ENCODE assay signal across 8 cellular contexts in genomic region chr16:89921131-89921698, GRCh38. TPM values are rescaled to one million over a fixed set of nuclear protein-coding genes. Genes with fewer than 3 reads are reported as not detected.
A peak's percentile ranks its signal among the peaks of the same experiment; 100 is the strongest.
DNase-seq lines count a peak whose midpoint lies in the region; ATAC-seq and TF ChIP-seq lines count a peak whose summit lies in the region.

No MANE protein-coding gene starts in this region.

- TF ChIP-seq CTCF in OCI-LY1 (IDR thresholded peaks at IDR 0.05; ENCODE audit: low read length) = no peak
- TF ChIP-seq CTCF in progenitor cell of endocrine pancreas (IDR thresholded peaks at IDR 0.05; ENCODE audit: unreplicated experiment) = no peak
- no peak for TF ChIP-seq CTCF in GM10248 (IDR thresholded peaks at IDR 0.05; ENCODE audit: control extremely low read depth, extremely low read depth, low read depth, missing control alignments)

- peak overlapping the region; percentile 88 for H3K4me3 Mint-ChIP-seq in progenitor cell of endocrine pancreas (ENCODE audit: low read depth)

- H3K27me3 Mint-ChIP-seq in progenitor cell of endocrine pancreas = peaks cover 16% of the 10 kb centered on the region

- H3K4me1 ChIP-seq in OCI-LY1 (ENCODE audit: insufficient read depth, low read length, severe bottlenecking) = peaks cover 55% of the 10 kb centered on the region

- H4K20me1 ChIP-seq in OCI-LY1 (ENCODE audit: insufficient read depth, low read length) = no peaks in the 10 kb centered on the region

- no peaks in the 10 kb centered on the region for H3K27me3 ChIP-seq in OCI-LY1 (ENCODE audit: insufficient read depth, low read length)

- no peaks in the 10 kb centered on the region for H3K36me3 Mint-ChIP-seq in progenitor cell of endocrine pancreas (ENCODE audit: insufficient read depth)

- H3K79me2 ChIP-seq in OCI-LY1 (ENCODE audit: insufficient read depth, low read length) = no peaks in the 10 kb centered on the region

- H3K36me3 ChIP-seq in OCI-LY1 (ENCODE audit: insufficient read depth, low read length) = no peaks in the 10 kb centered on the region

- CTCF ChIA-PET in GM10248 (lab: Yijun Ruan, JAX) = interaction anchor here (1.2 to 2.7 kb wide), 2 partner anchors 11 to 21 kb away, joined by 3 to 15 read pairs; no protein-coding TSS in a partner anchor

- H3K4me2 ChIP-seq in OCI-LY1 (ENCODE audit: low read length) = peak overlapping the region; percentile 62; the same call in 1 of the 2 replicates

- peaks cover 11% of the 10 kb centered on the region for H3K4me1 Mint-ChIP-seq in progenitor cell of endocrine pancreas (ENCODE audit: low read depth)

- H3K9me3 Mint-ChIP-seq in progenitor cell of endocrine pancreas (ENCODE audit: low read depth) = no peaks in the 10 kb centered on the region

- H3K9me2 ChIP-seq in OCI-LY1 (ENCODE audit: low read depth, low read length) = no peaks in the 10 kb centered on the region

- no peak overlapping the region for H2AFZ ChIP-seq in OCI-LY1 (ENCODE audit: low read length)

- H3K9me3 ChIP-seq in OCI-LY1 (ENCODE audit: low read length) = no peaks in the 10 kb centered on the region

- ATAC-seq in HG03520 (IDR thresholded peaks at IDR 0.05; ENCODE audit: unreplicated experiment) = no peak

- H3K27ac Mint-ChIP-seq in progenitor cell of endocrine pancreas = no peak overlapping the region

- H3K27ac ChIP-seq in OCI-LY1 (ENCODE audit: low read depth, low read length, poor library complexity, severe bottlenecking) (no peak overlapping the region), epithelial cell of prostate (peak overlapping the region; percentile 88)

- POLR2A ChIA-PET in GM10248 (lab: Yijun Ruan, JAX) = no interaction called here

- H3K4me3 ChIP-seq in OCI-LY1 (ENCODE audit: low read depth, low read length, poor library complexity, severe bottlenecking) = no peak overlapping the region

- DNase-seq in ELF-1 (ENCODE audit: low read depth, low spot score) (peak; percentile 34), epithelial cell of prostate (ENCODE audit: low read depth, low spot score) (no peak), progenitor cell of endocrine pancreas (ENCODE audit: low spot score, unreplicated experiment) (no peak), KG1 (lab: John Stamatoyannopoulos, UW) (no peak), GM10248 (ENCODE audit: extremely low spot score) (no peak), DMS153 treated with DMSO at 0.1 percent for 48 hours (lab: John Stamatoyannopoulos, UW; ENCODE audit: unreplicated experiment) (no peak)

- H3K9ac ChIP-seq in OCI-LY1 (ENCODE audit: low read length) = no peak overlapping the region

- H3F3A ChIP-seq in OCI-LY1 (ENCODE audit: insufficient read depth, low read length) = no peaks in the 10 kb centered on the region

RNA-seq across cellular contexts. Expression of gene TUBB3, which starts 1.9 kb away (rescaled TPM):
- total RNA-seq in progenitor cell of endocrine pancreas = 201 and 211 TPM in 2 replicates

RNA-seq across cellular contexts. Expression of gene MC1R, which starts 2.6 kb away (rescaled TPM):
- 3.8 and 4.6 TPM in 2 replicates for total RNA-seq in progenitor cell of endocrine pancreas

RNA-seq across cellular contexts. Expression of gene DEF8, which starts 27.3 kb away (rescaled TPM):
- total RNA-seq in progenitor cell of endocrine pancreas = 67.9 and 72.1 TPM in 2 replicates

RNA-seq across cellular contexts. Expression of gene TCF25, which starts 47.8 kb away (rescaled TPM):
- 177 and 199 TPM in 2 replicates for total RNA-seq in progenitor cell of endocrine pancreas
